1 cellular context compared by ENCODE assay signal in the genomic region with DNA sequence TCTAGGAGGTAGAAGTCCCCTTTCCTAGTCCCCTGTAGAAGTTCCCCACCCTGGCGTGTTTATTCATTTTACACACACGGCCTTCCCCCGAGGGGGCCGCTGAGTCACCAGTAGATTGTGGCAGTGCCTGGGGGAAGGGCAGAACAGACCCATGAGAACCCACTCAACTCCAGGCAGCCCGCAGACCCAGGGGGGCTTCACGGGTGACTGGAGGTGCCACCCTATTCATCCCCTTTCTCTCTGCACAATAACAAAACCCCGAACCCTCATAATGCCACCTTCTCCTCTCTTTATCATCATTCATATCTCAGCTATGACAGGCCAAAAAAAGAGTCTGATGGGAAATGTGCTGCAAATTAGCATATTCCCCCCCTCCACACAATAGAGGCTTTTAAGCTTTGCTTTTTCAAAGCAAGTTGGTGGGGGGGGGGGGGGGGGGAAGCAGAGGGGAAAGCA.
TF ChIP-seq lines count a peak whose summit lies in the region.

No MANE protein-coding gene starts in this region.

TF ChIP-seq in HEK293, 187 proteins besides CTCF, POLR2A, EP300 and RAD21 (continued from another document):
- TF ChIP-seq ZBTB8A (tag by site-specific recombination; IDR thresholded peaks at IDR 0.05) (0 out of 2 replicates have a peak, but pooled peaks have one; percentile 21), ZNF423 (tag by site-specific recombination; IDR thresholded peaks at IDR 0.05) (peak; percentile 60; the same call in 1 of the 2 replicates), TRIM28 (IDR thresholded peaks at IDR 0.05; ENCODE audit: borderline replicate concordance, low read length) (no peak), ZNF266 (tag by site-specific recombination; IDR thresholded peaks at IDR 0.05; ENCODE audit: low read depth) (no peak), ZNF2 (tag by site-specific recombination; IDR thresholded peaks at IDR 0.05) (0 out of 2 replicates have a peak, but pooled peaks have one; percentile 29), ZNF350 (tag by site-specific recombination; IDR thresholded peaks at IDR 0.05) (no peak), ZBTB48 (tag by site-specific recombination; IDR thresholded peaks at IDR 0.05) (no peak), ZNF76 (tag by site-specific recombination; IDR thresholded peaks at IDR 0.05; ENCODE audit: borderline replicate concordance, low read depth) (peak; percentile 66; the same call in 1 of the 2 replicates), ZIC2 (tag by site-specific recombination; IDR thresholded peaks at IDR 0.05) (peak; percentile 88), SP7 (tag by site-specific recombination; IDR thresholded peaks at IDR 0.05) (peak; percentile 65), GLIS2 (tag by site-specific recombination; IDR thresholded peaks at IDR 0.05) (peak; percentile 77), HOXD13 (CRISPR knock-in tag; IDR thresholded peaks at IDR 0.05; ENCODE audit: borderline replicate concordance) (peak; percentile 79; the same call in 1 of the 2 replicates), ZEB2 (tag by site-specific recombination; IDR thresholded peaks at IDR 0.05) (peak; percentile 77), MZF1 (tag by site-specific recombination; IDR thresholded peaks at IDR 0.05; ENCODE audit: borderline replicate concordance) (peak; percentile 93), ZNF24 (tag by site-specific recombination; IDR thresholded peaks at IDR 0.05) (peak; percentile 54; the same call in 1 of the 2 replicates), GLIS1 (tag by site-specific recombination; IDR thresholded peaks at IDR 0.05) (peak; percentile 94), MYNN (tag by site-specific recombination; IDR thresholded peaks at IDR 0.05; ENCODE audit: borderline replicate concordance) (peak; percentile 59; the same call in 1 of the 2 replicates), ZNF548 (tag by site-specific recombination; IDR thresholded peaks at IDR 0.05) (no peak), ZNF10 (tag by site-specific recombination; IDR thresholded peaks at IDR 0.05) (no peak), ZNF600 (tag by site-specific recombination; IDR thresholded peaks at IDR 0.05) (peak; percentile 83), ZNF184 (tag by site-specific recombination; IDR thresholded peaks at IDR 0.05) (0 out of 2 replicates have a peak, but pooled peaks have one; percentile 57), ZNF341 (tag by site-specific recombination; IDR thresholded peaks at IDR 0.05; ENCODE audit: low read depth) (0 out of 2 replicates have a peak, but pooled peaks have one; percentile 29), ZNF785 (tag by site-specific recombination; IDR thresholded peaks at IDR 0.05) (no peak), ZNF146 (tag by site-specific recombination; IDR thresholded peaks at IDR 0.05) (0 out of 2 replicates have a peak, but pooled peaks have one; percentile 23), ZNF138 (tag by site-specific recombination; IDR thresholded peaks at IDR 0.05; ENCODE audit: borderline replicate concordance) (no peak)
- TF ChIP-seq, protein P1, sequence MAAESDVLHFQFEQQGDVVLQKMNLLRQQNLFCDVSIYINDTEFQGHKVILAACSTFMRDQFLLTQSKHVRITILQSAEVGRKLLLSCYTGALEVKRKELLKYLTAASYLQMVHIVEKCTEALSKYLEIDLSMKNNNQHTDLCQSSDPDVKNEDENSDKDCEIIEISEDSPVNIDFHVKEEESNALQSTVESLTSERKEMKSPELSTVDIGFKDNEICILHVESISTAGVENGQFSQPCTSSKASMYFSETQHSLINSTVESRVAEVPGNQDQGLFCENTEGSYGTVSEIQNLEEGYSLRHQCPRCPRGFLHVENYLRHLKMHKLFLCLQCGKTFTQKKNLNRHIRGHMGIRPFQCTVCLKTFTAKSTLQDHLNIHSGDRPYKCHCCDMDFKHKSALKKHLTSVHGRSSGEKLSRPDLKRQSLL (tag by site-specific recombination; IDR thresholded peaks at IDR 0.05) = no peak
- TF ChIP-seq, protein P2, sequence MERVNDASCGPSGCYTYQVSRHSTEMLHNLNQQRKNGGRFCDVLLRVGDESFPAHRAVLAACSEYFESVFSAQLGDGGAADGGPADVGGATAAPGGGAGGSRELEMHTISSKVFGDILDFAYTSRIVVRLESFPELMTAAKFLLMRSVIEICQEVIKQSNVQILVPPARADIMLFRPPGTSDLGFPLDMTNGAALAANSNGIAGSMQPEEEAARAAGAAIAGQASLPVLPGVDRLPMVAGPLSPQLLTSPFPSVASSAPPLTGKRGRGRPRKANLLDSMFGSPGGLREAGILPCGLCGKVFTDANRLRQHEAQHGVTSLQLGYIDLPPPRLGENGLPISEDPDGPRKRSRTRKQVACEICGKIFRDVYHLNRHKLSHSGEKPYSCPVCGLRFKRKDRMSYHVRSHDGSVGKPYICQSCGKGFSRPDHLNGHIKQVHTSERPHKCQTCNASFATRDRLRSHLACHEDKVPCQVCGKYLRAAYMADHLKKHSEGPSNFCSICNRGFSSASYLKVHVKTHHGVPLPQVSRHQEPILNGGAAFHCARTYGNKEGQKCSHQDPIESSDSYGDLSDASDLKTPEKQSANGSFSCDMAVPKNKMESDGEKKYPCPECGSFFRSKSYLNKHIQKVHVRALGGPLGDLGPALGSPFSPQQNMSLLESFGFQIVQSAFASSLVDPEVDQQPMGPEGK (tag by site-specific recombination; IDR thresholded peaks at IDR 0.05) = peak; percentile 69
- TF ChIP-seq, protein P3, sequence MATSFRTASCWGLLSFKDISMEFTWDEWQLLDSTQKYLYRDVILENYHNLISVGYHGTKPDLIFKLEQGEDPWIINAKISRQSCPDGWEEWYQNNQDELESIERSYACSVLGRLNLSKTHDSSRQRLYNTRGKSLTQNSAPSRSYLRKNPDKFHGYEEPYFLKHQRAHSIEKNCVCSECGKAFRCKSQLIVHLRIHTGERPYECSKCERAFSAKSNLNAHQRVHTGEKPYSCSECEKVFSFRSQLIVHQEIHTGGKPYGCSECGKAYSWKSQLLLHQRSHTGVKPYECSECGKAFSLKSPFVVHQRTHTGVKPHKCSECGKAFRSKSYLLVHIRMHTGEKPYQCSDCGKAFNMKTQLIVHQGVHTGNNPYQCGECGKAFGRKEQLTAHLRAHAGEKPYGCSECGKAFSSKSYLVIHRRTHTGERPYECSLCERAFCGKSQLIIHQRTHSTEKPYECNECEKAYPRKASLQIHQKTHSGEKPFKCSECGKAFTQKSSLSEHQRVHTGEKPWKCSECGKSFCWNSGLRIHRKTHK (tag by site-specific recombination; IDR thresholded peaks at IDR 0.05) = no peak
- TF ChIP-seq, protein P4, sequence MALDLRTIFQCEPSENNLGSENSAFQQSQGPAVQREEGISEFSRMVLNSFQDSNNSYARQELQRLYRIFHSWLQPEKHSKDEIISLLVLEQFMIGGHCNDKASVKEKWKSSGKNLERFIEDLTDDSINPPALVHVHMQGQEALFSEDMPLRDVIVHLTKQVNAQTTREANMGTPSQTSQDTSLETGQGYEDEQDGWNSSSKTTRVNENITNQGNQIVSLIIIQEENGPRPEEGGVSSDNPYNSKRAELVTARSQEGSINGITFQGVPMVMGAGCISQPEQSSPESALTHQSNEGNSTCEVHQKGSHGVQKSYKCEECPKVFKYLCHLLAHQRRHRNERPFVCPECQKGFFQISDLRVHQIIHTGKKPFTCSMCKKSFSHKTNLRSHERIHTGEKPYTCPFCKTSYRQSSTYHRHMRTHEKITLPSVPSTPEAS (tag by site-specific recombination; IDR thresholded peaks at IDR 0.05) = peak; percentile 34; the same call in 1 of the 2 replicates
- TF ChIP-seq, protein P5, sequence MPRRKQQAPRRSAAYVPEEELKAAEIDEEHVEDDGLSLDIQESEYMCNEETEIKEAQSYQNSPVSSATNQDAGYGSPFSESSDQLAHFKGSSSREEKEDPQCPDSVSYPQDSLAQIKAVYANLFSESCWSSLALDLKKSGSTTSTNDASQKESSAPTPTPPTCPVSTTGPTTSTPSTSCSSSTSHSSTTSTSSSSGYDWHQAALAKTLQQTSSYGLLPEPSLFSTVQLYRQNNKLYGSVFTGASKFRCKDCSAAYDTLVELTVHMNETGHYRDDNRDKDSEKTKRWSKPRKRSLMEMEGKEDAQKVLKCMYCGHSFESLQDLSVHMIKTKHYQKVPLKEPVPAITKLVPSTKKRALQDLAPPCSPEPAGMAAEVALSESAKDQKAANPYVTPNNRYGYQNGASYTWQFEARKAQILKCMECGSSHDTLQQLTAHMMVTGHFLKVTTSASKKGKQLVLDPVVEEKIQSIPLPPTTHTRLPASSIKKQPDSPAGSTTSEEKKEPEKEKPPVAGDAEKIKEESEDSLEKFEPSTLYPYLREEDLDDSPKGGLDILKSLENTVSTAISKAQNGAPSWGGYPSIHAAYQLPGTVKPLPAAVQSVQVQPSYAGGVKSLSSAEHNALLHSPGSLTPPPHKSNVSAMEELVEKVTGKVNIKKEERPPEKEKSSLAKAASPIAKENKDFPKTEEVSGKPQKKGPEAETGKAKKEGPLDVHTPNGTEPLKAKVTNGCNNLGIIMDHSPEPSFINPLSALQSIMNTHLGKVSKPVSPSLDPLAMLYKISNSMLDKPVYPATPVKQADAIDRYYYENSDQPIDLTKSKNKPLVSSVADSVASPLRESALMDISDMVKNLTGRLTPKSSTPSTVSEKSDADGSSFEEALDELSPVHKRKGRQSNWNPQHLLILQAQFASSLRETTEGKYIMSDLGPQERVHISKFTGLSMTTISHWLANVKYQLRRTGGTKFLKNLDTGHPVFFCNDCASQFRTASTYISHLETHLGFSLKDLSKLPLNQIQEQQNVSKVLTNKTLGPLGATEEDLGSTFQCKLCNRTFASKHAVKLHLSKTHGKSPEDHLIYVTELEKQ (tag by site-specific recombination; IDR thresholded peaks at IDR 0.05; ENCODE audit: borderline replicate concordance) = peak; percentile 23; the same call in 1 of the 2 replicates
- TF ChIP-seq, protein P6, sequence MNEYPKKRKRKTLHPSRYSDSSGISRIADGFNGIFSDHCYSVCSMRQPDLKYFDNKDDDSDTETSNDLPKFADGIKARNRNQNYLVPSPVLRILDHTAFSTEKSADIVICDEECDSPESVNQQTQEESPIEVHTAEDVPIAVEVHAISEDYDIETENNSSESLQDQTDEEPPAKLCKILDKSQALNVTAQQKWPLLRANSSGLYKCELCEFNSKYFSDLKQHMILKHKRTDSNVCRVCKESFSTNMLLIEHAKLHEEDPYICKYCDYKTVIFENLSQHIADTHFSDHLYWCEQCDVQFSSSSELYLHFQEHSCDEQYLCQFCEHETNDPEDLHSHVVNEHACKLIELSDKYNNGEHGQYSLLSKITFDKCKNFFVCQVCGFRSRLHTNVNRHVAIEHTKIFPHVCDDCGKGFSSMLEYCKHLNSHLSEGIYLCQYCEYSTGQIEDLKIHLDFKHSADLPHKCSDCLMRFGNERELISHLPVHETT (tag by site-specific recombination; IDR thresholded peaks at IDR 0.05) = 0 out of 2 replicates have a peak, but pooled peaks have one; percentile 30
- TF ChIP-seq, protein P7, sequence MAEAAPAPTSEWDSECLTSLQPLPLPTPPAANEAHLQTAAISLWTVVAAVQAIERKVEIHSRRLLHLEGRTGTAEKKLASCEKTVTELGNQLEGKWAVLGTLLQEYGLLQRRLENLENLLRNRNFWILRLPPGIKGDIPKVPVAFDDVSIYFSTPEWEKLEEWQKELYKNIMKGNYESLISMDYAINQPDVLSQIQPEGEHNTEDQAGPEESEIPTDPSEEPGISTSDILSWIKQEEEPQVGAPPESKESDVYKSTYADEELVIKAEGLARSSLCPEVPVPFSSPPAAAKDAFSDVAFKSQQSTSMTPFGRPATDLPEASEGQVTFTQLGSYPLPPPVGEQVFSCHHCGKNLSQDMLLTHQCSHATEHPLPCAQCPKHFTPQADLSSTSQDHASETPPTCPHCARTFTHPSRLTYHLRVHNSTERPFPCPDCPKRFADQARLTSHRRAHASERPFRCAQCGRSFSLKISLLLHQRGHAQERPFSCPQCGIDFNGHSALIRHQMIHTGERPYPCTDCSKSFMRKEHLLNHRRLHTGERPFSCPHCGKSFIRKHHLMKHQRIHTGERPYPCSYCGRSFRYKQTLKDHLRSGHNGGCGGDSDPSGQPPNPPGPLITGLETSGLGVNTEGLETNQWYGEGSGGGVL (tag by site-specific recombination; IDR thresholded peaks at IDR 0.05) = peak; percentile 92
- TF ChIP-seq, protein P8, sequence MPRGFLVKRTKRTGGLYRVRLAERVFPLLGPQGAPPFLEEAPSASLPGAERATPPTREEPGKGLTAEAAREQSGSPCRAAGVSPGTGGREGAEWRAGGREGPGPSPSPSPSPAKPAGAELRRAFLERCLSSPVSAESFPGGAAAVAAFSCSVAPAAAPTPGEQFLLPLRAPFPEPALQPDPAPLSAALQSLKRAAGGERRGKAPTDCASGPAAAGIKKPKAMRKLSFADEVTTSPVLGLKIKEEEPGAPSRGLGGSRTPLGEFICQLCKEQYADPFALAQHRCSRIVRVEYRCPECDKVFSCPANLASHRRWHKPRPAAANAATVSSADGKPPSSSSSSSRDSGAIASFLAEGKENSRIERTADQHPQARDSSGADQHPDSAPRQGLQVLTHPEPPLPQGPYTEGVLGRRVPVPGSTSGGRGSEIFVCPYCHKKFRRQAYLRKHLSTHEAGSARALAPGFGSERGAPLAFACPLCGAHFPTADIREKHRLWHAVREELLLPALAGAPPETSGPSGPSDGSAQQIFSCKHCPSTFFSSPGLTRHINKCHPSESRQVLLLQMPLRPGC (tag by site-specific recombination; IDR thresholded peaks at IDR 0.05) = 0 out of 2 replicates have a peak, but pooled peaks have one; percentile 22
